In the genomic region with DNA sequence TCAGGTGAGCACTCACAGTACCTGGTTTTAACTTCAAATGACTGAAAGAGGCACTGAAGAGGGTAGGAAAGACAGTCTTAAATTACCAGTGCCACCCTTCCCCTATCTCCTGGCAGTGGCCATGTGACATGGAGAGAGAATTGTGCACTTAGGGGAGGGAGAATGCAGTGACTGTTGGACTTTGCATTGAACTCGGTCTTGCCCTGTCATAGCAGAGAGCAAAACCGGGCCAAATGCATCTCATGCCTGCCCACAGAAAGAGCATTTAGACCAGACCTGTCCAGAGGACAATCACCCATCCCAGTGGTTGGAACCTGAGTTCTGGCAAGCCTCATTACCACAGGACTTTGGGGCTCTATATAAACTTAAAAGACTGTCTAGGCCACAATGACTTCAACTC, we compare ENCODE assay signal across 1 cellular context.
TF ChIP-seq lines count a peak whose summit lies in the region.

No MANE protein-coding gene starts in this region.

TF ChIP-seq in HepG2, 621 proteins besides CTCF, POLR2A, EP300 and RAD21 (continued from another document):
- TF ChIP-seq, protein P1, sequence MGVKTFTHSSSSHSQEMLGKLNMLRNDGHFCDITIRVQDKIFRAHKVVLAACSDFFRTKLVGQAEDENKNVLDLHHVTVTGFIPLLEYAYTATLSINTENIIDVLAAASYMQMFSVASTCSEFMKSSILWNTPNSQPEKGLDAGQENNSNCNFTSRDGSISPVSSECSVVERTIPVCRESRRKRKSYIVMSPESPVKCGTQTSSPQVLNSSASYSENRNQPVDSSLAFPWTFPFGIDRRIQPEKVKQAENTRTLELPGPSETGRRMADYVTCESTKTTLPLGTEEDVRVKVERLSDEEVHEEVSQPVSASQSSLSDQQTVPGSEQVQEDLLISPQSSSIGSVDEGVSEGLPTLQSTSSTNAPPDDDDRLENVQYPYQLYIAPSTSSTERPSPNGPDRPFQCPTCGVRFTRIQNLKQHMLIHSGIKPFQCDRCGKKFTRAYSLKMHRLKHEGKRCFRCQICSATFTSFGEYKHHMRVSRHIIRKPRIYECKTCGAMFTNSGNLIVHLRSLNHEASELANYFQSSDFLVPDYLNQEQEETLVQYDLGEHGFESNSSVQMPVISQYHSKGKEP (CRISPR knock-in tag; IDR thresholded peaks at IDR 0.05) = no peak
- TF ChIP-seq NCOR1 (IDR thresholded peaks at IDR 0.05; ENCODE audit: borderline replicate concordance, low read length) (no peak), ZNF709 (CRISPR knock-in tag; IDR thresholded peaks at IDR 0.05) (no peak), ZNF256 (CRISPR knock-in tag; conservative IDR thresholded peaks at IDR 0.05) (no peak), ARNT (IDR thresholded peaks at IDR 0.05) (no peak), NKX3-1 (CRISPR knock-in tag; IDR thresholded peaks at IDR 0.05) (no peak), YY1 (IDR thresholded peaks at IDR 0.05; ENCODE audit: insufficient read depth, insufficient replicate concordance, low read depth, low read length) (no peak), HOXA3 (CRISPR knock-in tag; IDR thresholded peaks at IDR 0.05) (no peak), IRX3 (CRISPR knock-in tag; IDR thresholded peaks at IDR 0.05; ENCODE audit: borderline replicate concordance, low read depth) (no peak), HOXA7 (CRISPR knock-in tag; IDR thresholded peaks at IDR 0.05) (no peak), PRPF4 (IDR thresholded peaks at IDR 0.05; ENCODE audit: low read depth, low read length, poor library complexity, severe bottlenecking) (no peak), ZNF790 (CRISPR knock-in tag; IDR thresholded peaks at IDR 0.05; ENCODE audit: borderline replicate concordance) (no peak)
- TF ChIP-seq, protein P2, sequence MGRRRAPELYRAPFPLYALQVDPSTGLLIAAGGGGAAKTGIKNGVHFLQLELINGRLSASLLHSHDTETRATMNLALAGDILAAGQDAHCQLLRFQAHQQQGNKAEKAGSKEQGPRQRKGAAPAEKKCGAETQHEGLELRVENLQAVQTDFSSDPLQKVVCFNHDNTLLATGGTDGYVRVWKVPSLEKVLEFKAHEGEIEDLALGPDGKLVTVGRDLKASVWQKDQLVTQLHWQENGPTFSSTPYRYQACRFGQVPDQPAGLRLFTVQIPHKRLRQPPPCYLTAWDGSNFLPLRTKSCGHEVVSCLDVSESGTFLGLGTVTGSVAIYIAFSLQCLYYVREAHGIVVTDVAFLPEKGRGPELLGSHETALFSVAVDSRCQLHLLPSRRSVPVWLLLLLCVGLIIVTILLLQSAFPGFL (CRISPR knock-in tag; IDR thresholded peaks at IDR 0.05) = no peak
- TF ChIP-seq, protein P3, sequence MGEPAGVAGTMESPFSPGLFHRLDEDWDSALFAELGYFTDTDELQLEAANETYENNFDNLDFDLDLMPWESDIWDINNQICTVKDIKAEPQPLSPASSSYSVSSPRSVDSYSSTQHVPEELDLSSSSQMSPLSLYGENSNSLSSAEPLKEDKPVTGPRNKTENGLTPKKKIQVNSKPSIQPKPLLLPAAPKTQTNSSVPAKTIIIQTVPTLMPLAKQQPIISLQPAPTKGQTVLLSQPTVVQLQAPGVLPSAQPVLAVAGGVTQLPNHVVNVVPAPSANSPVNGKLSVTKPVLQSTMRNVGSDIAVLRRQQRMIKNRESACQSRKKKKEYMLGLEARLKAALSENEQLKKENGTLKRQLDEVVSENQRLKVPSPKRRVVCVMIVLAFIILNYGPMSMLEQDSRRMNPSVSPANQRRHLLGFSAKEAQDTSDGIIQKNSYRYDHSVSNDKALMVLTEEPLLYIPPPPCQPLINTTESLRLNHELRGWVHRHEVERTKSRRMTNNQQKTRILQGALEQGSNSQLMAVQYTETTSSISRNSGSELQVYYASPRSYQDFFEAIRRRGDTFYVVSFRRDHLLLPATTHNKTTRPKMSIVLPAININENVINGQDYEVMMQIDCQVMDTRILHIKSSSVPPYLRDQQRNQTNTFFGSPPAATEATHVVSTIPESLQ (CRISPR knock-in tag; conservative IDR thresholded peaks at IDR 0.05) = no peak
- TF ChIP-seq, protein P4, sequence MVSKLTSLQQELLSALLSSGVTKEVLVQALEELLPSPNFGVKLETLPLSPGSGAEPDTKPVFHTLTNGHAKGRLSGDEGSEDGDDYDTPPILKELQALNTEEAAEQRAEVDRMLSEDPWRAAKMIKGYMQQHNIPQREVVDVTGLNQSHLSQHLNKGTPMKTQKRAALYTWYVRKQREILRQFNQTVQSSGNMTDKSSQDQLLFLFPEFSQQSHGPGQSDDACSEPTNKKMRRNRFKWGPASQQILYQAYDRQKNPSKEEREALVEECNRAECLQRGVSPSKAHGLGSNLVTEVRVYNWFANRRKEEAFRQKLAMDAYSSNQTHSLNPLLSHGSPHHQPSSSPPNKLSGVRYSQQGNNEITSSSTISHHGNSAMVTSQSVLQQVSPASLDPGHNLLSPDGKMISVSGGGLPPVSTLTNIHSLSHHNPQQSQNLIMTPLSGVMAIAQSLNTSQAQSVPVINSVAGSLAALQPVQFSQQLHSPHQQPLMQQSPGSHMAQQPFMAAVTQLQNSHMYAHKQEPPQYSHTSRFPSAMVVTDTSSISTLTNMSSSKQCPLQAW (CRISPR knock-in tag; IDR thresholded peaks at IDR 0.05) = no peak
- TF ChIP-seq, protein P5, sequence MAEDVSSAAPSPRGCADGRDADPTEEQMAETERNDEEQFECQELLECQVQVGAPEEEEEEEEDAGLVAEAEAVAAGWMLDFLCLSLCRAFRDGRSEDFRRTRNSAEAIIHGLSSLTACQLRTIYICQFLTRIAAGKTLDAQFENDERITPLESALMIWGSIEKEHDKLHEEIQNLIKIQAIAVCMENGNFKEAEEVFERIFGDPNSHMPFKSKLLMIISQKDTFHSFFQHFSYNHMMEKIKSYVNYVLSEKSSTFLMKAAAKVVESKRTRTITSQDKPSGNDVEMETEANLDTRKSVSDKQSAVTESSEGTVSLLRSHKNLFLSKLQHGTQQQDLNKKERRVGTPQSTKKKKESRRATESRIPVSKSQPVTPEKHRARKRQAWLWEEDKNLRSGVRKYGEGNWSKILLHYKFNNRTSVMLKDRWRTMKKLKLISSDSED (CRISPR knock-in tag; IDR thresholded peaks at IDR 0.05) = no peak
- TF ChIP-seq, protein P6, sequence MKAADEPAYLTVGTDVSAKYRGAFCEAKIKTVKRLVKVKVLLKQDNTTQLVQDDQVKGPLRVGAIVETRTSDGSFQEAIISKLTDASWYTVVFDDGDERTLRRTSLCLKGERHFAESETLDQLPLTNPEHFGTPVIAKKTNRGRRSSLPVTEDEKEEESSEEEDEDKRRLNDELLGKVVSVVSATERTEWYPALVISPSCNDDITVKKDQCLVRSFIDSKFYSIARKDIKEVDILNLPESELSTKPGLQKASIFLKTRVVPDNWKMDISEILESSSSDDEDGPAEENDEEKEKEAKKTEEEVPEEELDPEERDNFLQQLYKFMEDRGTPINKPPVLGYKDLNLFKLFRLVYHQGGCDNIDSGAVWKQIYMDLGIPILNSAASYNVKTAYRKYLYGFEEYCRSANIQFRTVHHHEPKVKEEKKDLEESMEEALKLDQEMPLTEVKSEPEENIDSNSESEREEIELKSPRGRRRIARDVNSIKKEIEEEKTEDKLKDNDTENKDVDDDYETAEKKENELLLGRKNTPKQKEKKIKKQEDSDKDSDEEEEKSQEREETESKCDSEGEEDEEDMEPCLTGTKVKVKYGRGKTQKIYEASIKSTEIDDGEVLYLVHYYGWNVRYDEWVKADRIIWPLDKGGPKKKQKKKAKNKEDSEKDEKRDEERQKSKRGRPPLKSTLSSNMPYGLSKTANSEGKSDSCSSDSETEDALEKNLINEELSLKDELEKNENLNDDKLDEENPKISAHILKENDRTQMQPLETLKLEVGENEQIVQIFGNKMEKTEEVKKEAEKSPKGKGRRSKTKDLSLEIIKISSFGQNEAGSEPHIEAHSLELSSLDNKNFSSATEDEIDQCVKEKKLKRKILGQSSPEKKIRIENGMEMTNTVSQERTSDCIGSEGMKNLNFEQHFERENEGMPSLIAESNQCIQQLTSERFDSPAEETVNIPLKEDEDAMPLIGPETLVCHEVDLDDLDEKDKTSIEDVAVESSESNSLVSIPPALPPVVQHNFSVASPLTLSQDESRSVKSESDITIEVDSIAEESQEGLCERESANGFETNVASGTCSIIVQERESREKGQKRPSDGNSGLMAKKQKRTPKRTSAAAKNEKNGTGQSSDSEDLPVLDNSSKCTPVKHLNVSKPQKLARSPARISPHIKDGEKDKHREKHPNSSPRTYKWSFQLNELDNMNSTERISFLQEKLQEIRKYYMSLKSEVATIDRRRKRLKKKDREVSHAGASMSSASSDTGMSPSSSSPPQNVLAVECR (CRISPR knock-in tag; IDR thresholded peaks at IDR 0.05; ENCODE audit: borderline replicate concordance) = no peak
